In the genomic region with DNA sequence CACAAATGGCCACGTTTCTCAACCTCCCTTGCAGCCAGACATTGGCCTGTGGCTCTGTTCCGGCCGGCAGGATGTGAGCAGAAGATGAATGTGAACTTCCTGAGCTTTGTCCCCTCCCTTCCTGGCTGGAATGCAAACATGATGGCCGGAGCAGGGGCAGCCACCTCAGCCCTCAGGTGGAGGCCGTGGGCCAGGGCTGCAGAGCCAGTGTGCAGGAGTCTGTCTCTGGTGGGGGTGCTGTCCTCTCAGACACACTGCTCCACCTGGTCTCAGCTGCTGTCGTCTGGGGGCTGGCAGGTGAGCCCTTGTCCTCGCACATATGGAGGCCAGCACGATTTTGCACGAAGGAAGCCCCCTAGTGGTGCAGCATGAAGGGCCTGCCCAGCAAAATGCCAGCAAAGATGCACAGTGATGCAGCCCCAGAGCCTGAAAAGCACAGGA, we compare ENCODE assay signal across 9 cellular contexts. TPM values are rescaled to one million over a fixed set of nuclear protein-coding genes. Genes with fewer than 3 reads are reported as not detected.
DNase-seq lines count a peak whose midpoint lies in the region; ATAC-seq and TF ChIP-seq lines count a peak whose summit lies in the region.
"Had no signal": no experiment of that assay in that cellular context is flagged by ENCODE, and none has a peak within 500 bp of the region (broad histone marks: within the 10 kb centered on the region; RNA-seq: fewer than 3 reads in every experiment).

No MANE protein-coding gene starts in this region.

- no peak overlapping the region for H2BK120ac ChIP-seq in H9 (ENCODE audit: low read depth, low read length, poor library complexity, severe bottlenecking)

- no peak overlapping the region for H3K14ac ChIP-seq in H9 (ENCODE audit: insufficient read depth, low read length)

- H3K4me3 ChIP-seq in Caco-2 (ENCODE audit: low read depth, low read length), result no peak overlapping the region
- H3K4me3 ChIP-seq: pancreas had no signal

- H4K20me1 ChIP-seq in H9 (ENCODE audit: control insufficient read depth, insufficient read depth, insufficient read length), result no peaks in the 10 kb centered on the region

- H3K23me2 ChIP-seq in H9 (ENCODE audit: insufficient read length, low read depth, low read length, poor library complexity, severe bottlenecking), result no peaks in the 10 kb centered on the region

- no peak overlapping the region for H3K4ac ChIP-seq in H9 (ENCODE audit: low read depth, low read length)

- no peak overlapping the region for H3K23ac ChIP-seq in H9 (ENCODE audit: insufficient read length, low read depth, low read length)

- no peak overlapping the region for H4K8ac ChIP-seq in H9 (replicated peaks; ENCODE audit: insufficient read length, low read depth, low read length)

- no TSS peak for BruUV-seq in Caco-2 (replicated peaks; lab: Mats Ljungman, UMichigan)

- WGBS in H9 (ENCODE audit: extremely low coverage, insufficient read length, low lambda C conversion rate), result no CpG with 5 or more reads among the region's 9 CpGs

- H3K27me3 ChIP-seq in Caco-2 (replicated peaks; ENCODE audit: control insufficient read depth, insufficient read depth, low read length) (no peaks in the 10 kb centered on the region), H9 (ENCODE audit: insufficient read depth, low read length) (no peaks in the 10 kb centered on the region)
- H3K27me3 ChIP-seq: pancreas had no signal

- no peak overlapping the region for H2BK15ac ChIP-seq in H9 (ENCODE audit: low read depth, low read length)

- no peaks in the 10 kb centered on the region for H3K4me1 ChIP-seq in Caco-2
- peaks cover 4% of the 10 kb centered on the region; the same call in 1 of the 2 replicates for H3K4me1 ChIP-seq in H9 (ENCODE audit: insufficient read depth, low read length)
- H3K4me1 ChIP-seq: pancreas had no signal

- H3K4me3 Mint-ChIP-seq in Caco-2 (ENCODE audit: unreplicated experiment), result no peak overlapping the region
- no peak overlapping the region for H3K4me3 Mint-ChIP-seq in H9
- H3K4me3 Mint-ChIP-seq in mesothelial cell of epicardium, result no peak overlapping the region
- no peak overlapping the region for H3K4me3 Mint-ChIP-seq in effector memory CD8-positive, alpha-beta T cell

- H4K5ac ChIP-seq in H9 (ENCODE audit: insufficient read length, low read depth, low read length), result no peak overlapping the region

- no peaks in the 10 kb centered on the region for H3K79me2 ChIP-seq in H9 (ENCODE audit: insufficient read depth, low read length)

- no peak overlapping the region for H2AK5ac ChIP-seq in H9 (ENCODE audit: insufficient read length, low read length)

- H3K27ac Mint-ChIP-seq in Caco-2 (ENCODE audit: unreplicated experiment) (no peak overlapping the region), H9 (no peak overlapping the region; a peak in 1 of 7 replicates), mesothelial cell of epicardium (no peak overlapping the region)
- no peak overlapping the region for H3K27ac Mint-ChIP-seq in effector memory CD8-positive, alpha-beta T cell

- no peak overlapping the region for H3T11ph ChIP-seq in H9 (ENCODE audit: low read length)

- ATAC-seq in effector memory CD8-positive, alpha-beta T cell (replicated peaks), result no peak
- ATAC-seq: pancreas had no signal

- no peaks in the 10 kb centered on the region for H3K36me3 ChIP-seq in Caco-2 (ENCODE audit: control insufficient read depth, insufficient read depth, low read length)
- H3K36me3 ChIP-seq: pancreas had no signal

- POLR2A ChIA-PET in Caco-2 (lab: Charles Lee), result no interaction called here

- no peak overlapping the region for H3K4me2 ChIP-seq in H9 (ENCODE audit: insufficient read depth, insufficient read length, low read length)

- DNase-seq in Caco-2 (peak; percentile 40 to 48), H9 (no peak), mesothelial cell of epicardium (ENCODE audit: low spot score in 2 of 2, unreplicated experiment in 2 of 2) (peak in 1 of 2 experiments; percentile 11), cerebellar cortex (ENCODE audit: low spot score) (no peak)
- peak; percentile 25 to 39 for DNase-seq in activated CD4-positive, alpha-beta T cell treated with anti-CD3 and anti-CD28 coated beads, Interleukin-2, amount 50 U/mL, for 48 hours
- no peak for DNase-seq in effector memory CD8-positive, alpha-beta T cell
- DNase-seq in activated effector memory CD4-positive, alpha-beta T cell treated with anti-CD3 and anti-CD28 coated beads, Interleukin-2, amount 50 U/mL, for 16 hours, result no peak
- DNase-seq: NCI-H187 treated with DMSO at 0.1 percent for 48 hours had no signal

- H3K56ac ChIP-seq in H9 (ENCODE audit: insufficient read length, low read depth, low read length), result no peak overlapping the region

- H2AFZ ChIP-seq in H9 (ENCODE audit: low read length), result no peak overlapping the region

- H3K4me1 Mint-ChIP-seq in Caco-2 (ENCODE audit: low read depth, unreplicated experiment), result no peaks in the 10 kb centered on the region
- peaks cover 35 to 53% of the 10 kb centered on the region in 2 experiments for H3K4me1 Mint-ChIP-seq in H9
- H3K4me1 Mint-ChIP-seq in mesothelial cell of epicardium, result peaks cover 4% of the 10 kb centered on the region
- peaks cover 4 to 6% of the 10 kb centered on the region in 2 donors for H3K4me1 Mint-ChIP-seq in effector memory CD8-positive, alpha-beta T cell (ENCODE audit: low read depth in 2 of 2)

- H3K79me1 ChIP-seq in H9 (ENCODE audit: insufficient read depth, low read depth, low read length, poor library complexity, severe bottlenecking), result no peaks in the 10 kb centered on the region

- peak; percentile 41 to 48 for TF ChIP-seq CTCF in Caco-2 (IDR thresholded peaks at IDR 0.05; ENCODE audit: insufficient read depth in 1 of 2, low read depth in 1 of 2, low read length in 1 of 2, severe bottlenecking in 1 of 2, unreplicated experiment in 1 of 2)
- peak; percentile 66 for TF ChIP-seq CTCF in H9 (conservative IDR thresholded peaks at IDR 0.05)
- TF ChIP-seq CTCF in mesothelial cell of epicardium (IDR thresholded peaks at IDR 0.05; ENCODE audit: unreplicated experiment), result peak; percentile 21

- no peaks in the 10 kb centered on the region for H3K27me3 Mint-ChIP-seq in Caco-2 (ENCODE audit: insufficient read depth, unreplicated experiment)
- peaks cover 15% of the 10 kb centered on the region for H3K27me3 Mint-ChIP-seq in H9 (ENCODE audit: low read depth)
- H3K27me3 Mint-ChIP-seq in mesothelial cell of epicardium (ENCODE audit: low read depth), result no peaks in the 10 kb centered on the region
- H3K27me3 Mint-ChIP-seq in effector memory CD8-positive, alpha-beta T cell, result peaks cover 6 to 26% of the 10 kb centered on the region in 2 donors

- no peak overlapping the region for H4K91ac ChIP-seq in H9 (ENCODE audit: insufficient read length, low read depth, low read length)

- no peak overlapping the region for H3K18ac ChIP-seq in H9 (ENCODE audit: insufficient read length, low read depth, low read length)

- H2BK12ac ChIP-seq in H9 (ENCODE audit: insufficient read length, low read depth, low read length), result no peak overlapping the region

- H3K9me3 ChIP-seq in Caco-2 (no peaks in the 10 kb centered on the region; the same call in 1 of the 2 replicates), H9 (ENCODE audit: control insufficient read depth, low read depth, low read length) (no peaks in the 10 kb centered on the region)
- H3K9me3 ChIP-seq: pancreas had no signal

- H3K36me3 Mint-ChIP-seq in Caco-2 (ENCODE audit: insufficient read depth, unreplicated experiment) (no peaks in the 10 kb centered on the region), H9 (ENCODE audit: insufficient read depth in 1 of 3, low read depth in 3 of 3) (no peaks in the 10 kb centered on the region), mesothelial cell of epicardium (peaks cover 31% of the 10 kb centered on the region)
- peaks cover 4% of the 10 kb centered on the region for H3K36me3 Mint-ChIP-seq in effector memory CD8-positive, alpha-beta T cell (ENCODE audit: insufficient read depth)

- intact Hi-C loops in Caco-2 (cut with micrococcal nuclease; ENCODE audit: unreplicated experiment), result no loop called here

- CTCF ChIA-PET in Caco-2 (lab: Charles Lee), result no interaction called here

- H3K9ac ChIP-seq in H9 (ENCODE audit: extremely low read depth, insufficient read length, low read length), result no peak overlapping the region

- peaks cover 18% of the 10 kb centered on the region for H3K9me3 Mint-ChIP-seq in Caco-2 (ENCODE audit: unreplicated experiment)
- no peaks in the 10 kb centered on the region for H3K9me3 Mint-ChIP-seq in H9
- peaks cover 15% of the 10 kb centered on the region for H3K9me3 Mint-ChIP-seq in mesothelial cell of epicardium
- no peaks in the 10 kb centered on the region for H3K9me3 Mint-ChIP-seq in effector memory CD8-positive, alpha-beta T cell

- no peak overlapping the region for H3K27ac ChIP-seq in H9 (ENCODE audit: insufficient read length, low read depth, low read length)
- H3K27ac ChIP-seq: pancreas had no signal

- H2BK20ac ChIP-seq in H9 (ENCODE audit: low read depth, low read length, poor library complexity, severe bottlenecking), result no peak overlapping the region

- H2BK5ac ChIP-seq in H9 (ENCODE audit: insufficient read length, low read length), result no peak overlapping the region

RNA-seq across cellular contexts. Expression of a gene that starts 25.3 kb away (rescaled TPM):
- total RNA-seq in Caco-2 (2022), result 17.8 and 19.3 TPM in 2 replicates
- total RNA-seq in H9 (2021), result 9.5 and 10.0 TPM in 2 replicates
- 23.9 to 24.7 TPM (median 24.2 TPM) in 3 replicates for total RNA-seq in mesothelial cell of epicardium

RNA-seq across cellular contexts. Expression of a gene that starts 39.7 kb away (rescaled TPM):
- total RNA-seq in Caco-2 (2022), result 11.7 and 12.5 TPM in 2 replicates
- 1.9 and 2.7 TPM in 2 replicates for total RNA-seq in H9 (2021)
- 15.2 to 17.0 TPM (median 16.1 TPM) in 3 replicates for total RNA-seq in mesothelial cell of epicardium

Comparison
In these comparisons a context has a peak if more than half of its experiments do, and no peak if none do; other contexts are left out.
1. DNase-seq: peak in Caco-2 (2 of 2) and activated CD4-positive, alpha-beta T cell treated with anti-CD3 and anti-CD28 coated beads, Interleukin-2, amount 50 U/mL, for 48 hours (2 of 2); none in H9 (single experiment), cerebellar cortex (single experiment), effector memory CD8-positive, alpha-beta T cell (0 of 3) and activated effector memory CD4-positive, alpha-beta T cell treated with anti-CD3 and anti-CD28 coated beads, Interleukin-2, amount 50 U/mL, for 16 hours (single experiment).
2. Peak in every context shown above with its lines, with median percentiles within 50 percentile points of each other: CTCF ChIP-seq.